ENCODE assay signal across 9 cellular contexts in genomic region chr6:11231108-11231463, GRCh38. TPM values are rescaled to one million over a fixed set of nuclear protein-coding genes. Genes with fewer than 3 reads are reported as not detected.
DNase-seq lines count a peak whose midpoint lies in the region; ATAC-seq and TF ChIP-seq lines count a peak whose summit lies in the region.
"Had no signal": no experiment of that assay in that cellular context is flagged by ENCODE, and none has a peak within 500 bp of the region (broad histone marks: within the 10 kb centered on the region; RNA-seq: fewer than 3 reads in every experiment).

No MANE protein-coding gene starts in this region.

- no TSS peak for BruUV-seq in PC-3 (replicated peaks; lab: Mats Ljungman, UMichigan)

- CTCF ChIA-PET in PC-3 (lab: Charles Lee), result no interaction called here

- H3K9me3 ChIP-seq in PC-3 (ENCODE audit: low read length), result no peaks in the 10 kb centered on the region
- no peaks in the 10 kb centered on the region for H3K9me3 ChIP-seq in effector memory CD4-positive, alpha-beta T cell (ENCODE audit: control insufficient read depth, low read length)
- no peaks in the 10 kb centered on the region for H3K9me3 ChIP-seq in neuron (ENCODE audit: low read length)

- H3K27ac ChIP-seq in PC-3 (ENCODE audit: low read length), result peak overlapping the region; percentile 81
- no peak overlapping the region for H3K27ac ChIP-seq in effector memory CD4-positive, alpha-beta T cell (ENCODE audit: insufficient read depth, low read length, poor library complexity, severe bottlenecking)

- H3F3A ChIP-seq in PC-3 (ENCODE audit: low read length, unreplicated experiment), result peaks cover 16% of the 10 kb centered on the region

- H3K4me3 ChIP-seq in AG10803 (ENCODE audit: low read length) (peak overlapping the region; percentile 90), PC-3 (ENCODE audit: low read length) (peak overlapping the region; percentile 97), neuron (ENCODE audit: low read length) (peak overlapping the region; percentile 54)
- peak overlapping the region; percentile 65 for H3K4me3 ChIP-seq in effector memory CD4-positive, alpha-beta T cell (ENCODE audit: insufficient read depth, low read depth, low read length, poor library complexity, severe bottlenecking)

- H3K79me2 ChIP-seq in PC-3 (ENCODE audit: low read length), result peaks cover 61% of the 10 kb centered on the region

- peaks cover 29% of the 10 kb centered on the region for H4K20me1 ChIP-seq in PC-3 (ENCODE audit: low read length)

- H3K4me1 ChIP-seq in PC-3 (ENCODE audit: insufficient read depth, low read length) (peaks cover 36% of the 10 kb centered on the region), neuron (ENCODE audit: insufficient read depth, low read length) (peaks cover 50% of the 10 kb centered on the region)
- H3K4me1 ChIP-seq in effector memory CD4-positive, alpha-beta T cell (ENCODE audit: control insufficient read depth, insufficient read depth, low read length, poor library complexity, severe bottlenecking), result peaks cover 11% of the 10 kb centered on the region

- POLR2A ChIA-PET in PC-3 (lab: Charles Lee; ENCODE audit: unreplicated experiment), result interaction anchor here (0.5 to 0.9 kb wide), 3 partner anchors 8 to 85 kb away, joined by 3 to 6 read pairs (median 4); no protein-coding TSS in a partner anchor

- no peaks in the 10 kb centered on the region for H3K27me3 ChIP-seq in PC-3 (ENCODE audit: low read length)
- H3K27me3 ChIP-seq in effector memory CD4-positive, alpha-beta T cell (replicated peaks; ENCODE audit: control insufficient read depth, insufficient read depth, low read length, poor library complexity, severe bottlenecking), result no peaks in the 10 kb centered on the region
- H3K27me3 ChIP-seq in neuron (ENCODE audit: insufficient read depth, low read length), result no peaks in the 10 kb centered on the region

- TF ChIP-seq CTCF in AG10803 (conservative IDR thresholded peaks at IDR 0.05; ENCODE audit: low read length) (no peak), PC-3 (conservative IDR thresholded peaks at IDR 0.05; ENCODE audit: low read depth, low read length) (no peak)

- H2AFZ ChIP-seq in PC-3 (ENCODE audit: low read length), result no peak overlapping the region
- H2AFZ ChIP-seq in neuron (ENCODE audit: low read depth, low read length), result no peak overlapping the region

- H3K9ac ChIP-seq in PC-3 (ENCODE audit: low read length), result peak overlapping the region; percentile 79

- H3K36me3 ChIP-seq in PC-3 (ENCODE audit: low read depth, low read length) (no peaks in the 10 kb centered on the region), neuron (ENCODE audit: insufficient read depth, low read length) (no peaks in the 10 kb centered on the region)
- H3K36me3 ChIP-seq in effector memory CD4-positive, alpha-beta T cell (ENCODE audit: control insufficient read depth, insufficient read depth, low read length), result no peaks in the 10 kb centered on the region

- no peaks in the 10 kb centered on the region for H3K9me2 ChIP-seq in PC-3 (replicated peaks; ENCODE audit: low read length)

- no peak for ATAC-seq in PC-3
- no peak for ATAC-seq in HG03280 (IDR thresholded peaks at IDR 0.05; ENCODE audit: unreplicated experiment)
- no peak for ATAC-seq in GM21447 (IDR thresholded peaks at IDR 0.05; ENCODE audit: unreplicated experiment)
- ATAC-seq in HG02852 (IDR thresholded peaks at IDR 0.05; ENCODE audit: unreplicated experiment), result no peak
- ATAC-seq: HCT116 had no signal

- H3K4me2 ChIP-seq in PC-3 (ENCODE audit: low read length), result peak overlapping the region; percentile 96

- no peak for DNase-seq in AG10803 (ENCODE audit: low read depth)
- no peak for DNase-seq in PC-3
- no peak for DNase-seq in effector memory CD4-positive, alpha-beta T cell
- no peak for DNase-seq in NCI-H1436 treated with DMSO at 0.1 percent for 48 hours (lab: John Stamatoyannopoulos, UW)

- intact Hi-C loops in PC-3 (cut with micrococcal nuclease), result loop anchor here (10.0 kb wide), 1 partner anchor 136 kb away; the partner anchor contains the start of gene SMIM13

RNA-seq across cellular contexts. Expression of gene NEDD9, which starts 1.4 kb away (rescaled TPM):
- total RNA-seq in PC-3 (2014; rRNA removed), result 12.1 and 13.9 TPM in 2 replicates
